In the genomic region with DNA sequence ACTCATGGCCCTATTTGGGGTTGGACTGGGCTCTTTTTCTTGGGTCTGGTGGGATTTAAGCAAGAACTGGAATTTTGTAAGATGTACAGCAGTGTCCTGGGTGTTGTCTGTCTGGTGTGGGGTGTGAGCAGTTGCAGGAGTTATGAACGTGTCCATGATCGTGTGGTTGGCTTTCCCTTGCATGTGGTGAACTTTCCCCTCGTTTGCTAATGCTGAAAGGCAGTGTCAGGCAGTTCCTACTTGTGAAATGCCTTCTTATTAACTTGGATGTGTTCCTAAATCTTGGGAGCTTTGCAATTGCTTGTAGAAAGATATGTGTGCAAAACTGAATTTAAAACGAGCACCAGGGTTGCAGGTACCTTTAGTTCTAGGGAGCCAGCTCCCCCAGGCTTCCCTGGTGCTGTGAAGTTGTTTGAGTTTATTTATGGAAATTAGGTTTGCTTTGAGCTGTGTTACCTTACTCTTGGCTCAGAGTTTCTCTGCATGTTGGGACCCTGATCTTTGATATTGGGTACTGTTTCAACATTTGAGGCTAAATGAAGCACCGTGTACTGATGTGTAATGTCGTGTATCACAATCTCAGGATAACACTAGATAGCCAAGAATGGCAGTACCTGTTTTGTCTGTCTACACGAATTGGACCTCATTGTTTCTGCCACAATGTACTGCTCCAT, we compare ENCODE assay signal across 8 cellular contexts. TPM values are rescaled to one million over a fixed set of nuclear protein-coding genes. Genes with fewer than 3 reads are reported as not detected.
A peak's percentile ranks its signal among the peaks of the same experiment; 100 is the strongest.
DNase-seq lines count a peak whose midpoint lies in the region; ATAC-seq lines count a peak whose summit lies in the region.

No MANE protein-coding gene starts in this region.

- 17% methylated on average over 7 of the region's 7 CpGs for WGBS in right cardiac atrium

- H3K36me3 Mint-ChIP-seq in activated T-cell treated with anti-CD3 and anti-CD28 coated beads, Interleukin-2, amount 50 U/mL, for 4 hours (ENCODE audit: insufficient read depth), result peaks cover 3% of the 10 kb centered on the region
- peaks cover 9% of the 10 kb centered on the region for H3K36me3 Mint-ChIP-seq in activated CD4-positive, alpha-beta memory T cell treated with anti-CD3 and anti-CD28 coated beads, Interleukin-2, amount 10 ng/mL, durations not matched to agents 7 days and 5 days (ENCODE audit: low read depth)

- H3K27me3 ChIP-seq in right cardiac atrium (ENCODE audit: control insufficient read depth, insufficient read depth) (no peaks in the 10 kb centered on the region), skeletal muscle tissue (ENCODE audit: control insufficient read depth in 3 of 3, insufficient read depth in 3 of 3, low read length in 3 of 3) (peaks cover 0 to 3% (median under 1%) of the 10 kb centered on the region in 3 donors)

- H3K9me3 Mint-ChIP-seq in activated T-cell treated with anti-CD3 and anti-CD28 coated beads, Interleukin-2, amount 50 U/mL, for 4 hours, result no peaks in the 10 kb centered on the region
- H3K9me3 Mint-ChIP-seq in activated CD4-positive, alpha-beta memory T cell treated with anti-CD3 and anti-CD28 coated beads, Interleukin-2, amount 10 ng/mL, durations not matched to agents 7 days and 5 days, result no peaks in the 10 kb centered on the region

- H3K9ac ChIP-seq in skeletal muscle tissue (ENCODE audit: low read depth in 1 of 3, low read length in 3 of 3), result peak overlapping the region; percentile 97 to 98 (median 97)

- intact Hi-C loops in right cardiac atrium (cut with DNase I), result no loop called here

- H3K27ac Mint-ChIP-seq in activated CD4-positive, alpha-beta memory T cell treated with anti-CD3 and anti-CD28 coated beads, Interleukin-2, amount 10 ng/mL, durations not matched to agents 7 days and 5 days, result peak overlapping the region; percentile 49

- H3K36me3 ChIP-seq in skeletal muscle tissue (ENCODE audit: control insufficient read depth in 3 of 3, insufficient read depth in 3 of 3, low read length in 3 of 3), result peaks cover 0 to under 1% (median 0%) of the 10 kb centered on the region in 3 donors

- H3K9me3 ChIP-seq in right cardiac atrium (ENCODE audit: control insufficient read depth, low read length), result no peaks in the 10 kb centered on the region
- H3K9me3 ChIP-seq in skeletal muscle tissue (ENCODE audit: control insufficient read depth in 3 of 3, low read length in 3 of 3), result no peaks in the 10 kb centered on the region

- H3K4me1 Mint-ChIP-seq in activated T-cell treated with anti-CD3 and anti-CD28 coated beads, Interleukin-2, amount 50 U/mL, for 4 hours (ENCODE audit: low read depth), result peaks cover 16% of the 10 kb centered on the region
- peaks cover 23% of the 10 kb centered on the region for H3K4me1 Mint-ChIP-seq in activated CD4-positive, alpha-beta memory T cell treated with anti-CD3 and anti-CD28 coated beads, Interleukin-2, amount 10 ng/mL, durations not matched to agents 7 days and 5 days

- peaks cover 1% of the 10 kb centered on the region for H3K4me1 ChIP-seq in right cardiac atrium (ENCODE audit: control insufficient read depth, insufficient read depth, low read length)
- H3K4me1 ChIP-seq in skeletal muscle tissue (ENCODE audit: control insufficient read depth in 3 of 3, insufficient read depth in 3 of 3, low read length in 3 of 3), result peaks cover 9 to 16% (median 12%) of the 10 kb centered on the region in 3 donors

- H3K4me3 ChIP-seq in right cardiac atrium (ENCODE audit: low read length) (peak overlapping the region; percentile 99), skeletal muscle tissue (ENCODE audit: low read length in 3 of 3) (peak overlapping the region; percentile 90 to 99 (median 96))

- peaks cover 9% of the 10 kb centered on the region for H3K27me3 Mint-ChIP-seq in activated T-cell treated with anti-CD3 and anti-CD28 coated beads, Interleukin-2, amount 50 U/mL, for 4 hours (ENCODE audit: low read depth)
- peaks cover 11% of the 10 kb centered on the region for H3K27me3 Mint-ChIP-seq in activated CD4-positive, alpha-beta memory T cell treated with anti-CD3 and anti-CD28 coated beads, Interleukin-2, amount 10 ng/mL, durations not matched to agents 7 days and 5 days

- POLR2A ChIA-PET in activated CD4-positive, alpha-beta memory T cell treated with anti-CD3 and anti-CD28 coated beads, Interleukin-2, amount 10 ng/mL, durations not matched to agents 7 days and 5 days (lab: Charles Lee), result interaction anchor here (1.8 kb wide), 1 partner anchor 36 kb away, joined by 7 read pairs; the partner anchor contains the start of gene HSD17B12

- no peak for DNase-seq in activated T-cell treated with anti-CD3 and anti-CD28 coated beads, Interleukin-2, amount 50 U/mL, for 4 hours
- DNase-seq in activated T-cell treated with anti-CD3 and anti-CD28 coated beads for 4 hours, result no peak
- DNase-seq in activated CD4-positive, alpha-beta memory T cell treated with anti-CD3 and anti-CD28 coated beads, Interleukin-2, amount 10 ng/mL, durations not matched to agents 7 days and 5 days, result no peak
- no peak for DNase-seq in right cardiac atrium
- no peak for DNase-seq in stimulated activated CD4-positive, alpha-beta T cell treated with anti-CD3 and anti-CD28 coated beads, Interleukin-2, amount 100 ng/mL, for 24 hours

- H3K4me3 Mint-ChIP-seq in activated T-cell treated with anti-CD3 and anti-CD28 coated beads, Interleukin-2, amount 50 U/mL, for 4 hours, result peak overlapping the region; percentile 97
- H3K4me3 Mint-ChIP-seq in activated CD4-positive, alpha-beta memory T cell treated with anti-CD3 and anti-CD28 coated beads, Interleukin-2, amount 10 ng/mL, durations not matched to agents 7 days and 5 days, result peak overlapping the region; percentile 96

- peak overlapping the region; percentile 81 for H3K27ac ChIP-seq in right cardiac atrium (ENCODE audit: low read length)
- H3K27ac ChIP-seq in skeletal muscle tissue (ENCODE audit: low read depth, low read length), result peak overlapping the region; percentile 76

- CTCF ChIA-PET in activated CD4-positive, alpha-beta memory T cell treated with anti-CD3 and anti-CD28 coated beads, Interleukin-2, amount 10 ng/mL, durations not matched to agents 7 days and 5 days (lab: Charles Lee), result no interaction called here

- ATAC-seq in activated T-cell treated with anti-CD3 and anti-CD28 coated beads, Interleukin-2, amount 50 U/mL, for 4 hours, result no peak
- ATAC-seq in right cardiac atrium (peak; percentile 52 to 56), GM18517 (IDR thresholded peaks at IDR 0.05; ENCODE audit: unreplicated experiment) (no peak), HG03439 (IDR thresholded peaks at IDR 0.05; ENCODE audit: unreplicated experiment) (no peak)

RNA-seq across cellular contexts. Expression of gene HSD17B12, which starts 35.8 kb away (rescaled TPM):
- 10 to 100 TPM; 41.3 to 47.6 (median 47.4) TPM for total RNA-seq in activated T-cell treated with anti-CD3 and anti-CD28 coated beads, Interleukin-2, amount 50 U/mL, for 4 hours
- 10 to 100 TPM; 35.2 to 40.7 TPM for total RNA-seq in activated CD4-positive, alpha-beta memory T cell treated with anti-CD3 and anti-CD28 coated beads, Interleukin-2, amount 10 ng/mL, durations not matched to agents 7 days and 5 days
- total RNA-seq in right cardiac atrium (100 to 1,000 TPM; 102 to 147 (median 112) TPM), skeletal muscle tissue (40.7 TPM)
- polyA plus RNA-seq in right cardiac atrium, result 69.1 TPM

Comparison
In these comparisons a context has a peak if more than half of its experiments do, and no peak if none do; other contexts are left out.
1. ATAC-seq: peak in right cardiac atrium (2 of 2); none in activated T-cell treated with anti-CD3 and anti-CD28 coated beads, Interleukin-2, amount 50 U/mL, for 4 hours (0 of 2), GM18517 (single experiment) and HG03439 (single experiment).